1 cellular context compared by ENCODE assay signal in genomic region chr2:12759248-12759647, GRCh38.
TF ChIP-seq lines count a peak whose summit lies in the region.

No MANE protein-coding gene starts in this region.

TF ChIP-seq in SK-N-SH treated with all-trans-retinoic acid at 6 μM for 48 hours, 23 proteins besides CTCF, POLR2A, EP300 and RAD21 (continued from another document):
- TF ChIP-seq TSHZ2 (CRISPR knock-in tag; IDR thresholded peaks at IDR 0.05) (no peak), ZFP30 (CRISPR knock-in tag; IDR thresholded peaks at IDR 0.05) (no peak), PATZ1 (CRISPR knock-in tag; IDR thresholded peaks at IDR 0.05; ENCODE audit: borderline replicate concordance) (no peak), TCF4 (CRISPR knock-in tag; IDR thresholded peaks at IDR 0.05; ENCODE audit: borderline replicate concordance) (no peak), PPARA (CRISPR knock-in tag; IDR thresholded peaks at IDR 0.05; ENCODE audit: borderline replicate concordance) (no peak), CREB5 (CRISPR knock-in tag; IDR thresholded peaks at IDR 0.05; ENCODE audit: low read depth) (no peak), ZNF565 (CRISPR knock-in tag; conservative IDR thresholded peaks at IDR 0.05; ENCODE audit: low read depth) (no peak)
